ENCODE assay signal across 17 cellular contexts in the genomic region with DNA sequence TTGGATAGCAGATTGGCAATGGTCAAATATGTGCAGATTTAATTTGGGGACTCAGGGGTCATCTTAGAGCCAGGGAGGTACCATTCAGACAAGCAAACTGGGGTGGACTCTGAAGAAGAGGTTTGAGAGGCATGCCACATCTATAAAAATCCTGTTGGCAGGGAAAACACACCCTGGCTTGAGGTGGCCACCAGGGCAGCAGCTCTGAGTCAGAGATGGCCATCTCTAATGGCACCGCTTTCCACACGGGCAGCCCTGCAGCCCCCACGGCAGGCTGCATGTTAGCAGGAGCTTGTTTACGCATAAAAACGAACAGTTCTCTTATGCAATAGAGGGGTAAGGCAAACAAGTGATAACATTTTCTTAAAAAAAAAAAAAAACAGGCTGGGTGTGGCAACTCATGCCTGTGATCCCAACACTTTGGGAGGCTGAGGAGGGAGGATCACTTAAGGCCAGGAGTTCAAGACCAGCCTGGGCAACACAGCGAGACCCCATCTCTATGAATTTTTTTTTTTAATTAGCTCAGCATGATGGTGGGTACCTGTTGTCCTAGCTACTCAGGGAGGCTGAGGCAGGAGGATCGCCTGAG. TPM values are rescaled to one million over a fixed set of nuclear protein-coding genes. Genes with fewer than 3 reads are reported as not detected.
DNase-seq lines count a peak whose midpoint lies in the region; ATAC-seq, FAIRE-seq and TF ChIP-seq lines count a peak whose summit lies in the region.
"Had no signal": no experiment of that assay in that cellular context is flagged by ENCODE, and none has a peak within 500 bp of the region (broad histone marks: within the 10 kb centered on the region; RNA-seq: fewer than 3 reads in every experiment).

No MANE protein-coding gene starts in this region.

- H3K4me3 ChIP-seq in BJ (ENCODE audit: low read depth, low read length) (no peak overlapping the region), LNCaP clone FGC (ENCODE audit: low read depth, low read length) (no peak overlapping the region), adipocyte (ENCODE audit: low read length) (no peak overlapping the region), right lobe of liver (no peak overlapping the region)
- H3K4me3 ChIP-seq: tibial artery had no signal

- peak overlapping the region in 2 of 3 donors; percentile 7 to 71 for H3K27ac ChIP-seq in right lobe of liver
- H3K27ac ChIP-seq: tibial artery had no signal

- no peaks in the 10 kb centered on the region for H3K27me3 ChIP-seq in BJ (ENCODE audit: control insufficient read depth, insufficient read depth, low read length)
- H3K27me3 ChIP-seq in adipocyte (replicated peaks; ENCODE audit: control insufficient read depth, insufficient read depth, low read length) = no peaks in the 10 kb centered on the region
- no peaks in the 10 kb centered on the region for H3K27me3 ChIP-seq in right lobe of liver
- H3K27me3 ChIP-seq: tibial artery had no signal

- H3K36me3 ChIP-seq in BJ (ENCODE audit: control insufficient read depth, insufficient read depth, low read length) (no peaks in the 10 kb centered on the region), adipocyte (ENCODE audit: control insufficient read depth, insufficient read depth, low read length, severe bottlenecking) (no peaks in the 10 kb centered on the region), right lobe of liver (no peaks in the 10 kb centered on the region)
- H3K36me3 ChIP-seq: tibial artery had no signal

- CTCF ChIA-PET in BJ (lab: Yijun Ruan, JAX) = interaction anchor here (0.6 to 1.3 kb wide), 2 partner anchors 19 to 219 kb away, joined by 3 to 5 read pairs; no protein-coding TSS in a partner anchor

- TF ChIP-seq CTCF in BJ (IDR thresholded peaks at IDR 0.05; ENCODE audit: insufficient read depth, low read depth, low read length) = 0 out of 2 replicates have a peak, but pooled peaks have one; percentile 16
- TF ChIP-seq CTCF in LNCaP clone FGC (IDR thresholded peaks at IDR 0.05; ENCODE audit: control insufficient read depth, extremely low read depth, insufficient read depth) = 0 out of 2 replicates have a peak, but pooled peaks have one; percentile 15
- TF ChIP-seq CTCF in right lobe of liver (IDR thresholded peaks at IDR 0.05) = peak in 3 of 4 donors; percentile 17 to 24 (median 22)

- ATAC-seq in right lobe of liver (peak; percentile 72 to 90 (median 82)), HG02981 (IDR thresholded peaks at IDR 0.05; ENCODE audit: unreplicated experiment) (no peak), GM21737 (IDR thresholded peaks at IDR 0.05; ENCODE audit: unreplicated experiment) (no peak), HG02588 (IDR thresholded peaks at IDR 0.05; ENCODE audit: unreplicated experiment) (no peak)
- ATAC-seq: activated CD8-positive, alpha-beta T cell treated with anti-CD3 and anti-CD28 coated beads for 36 hours had no signal

- DNase-seq in BJ (ENCODE audit: low read depth) = no peak
- no peak for DNase-seq in LNCaP clone FGC (ENCODE audit: low read depth)
- peak; percentile 18 for DNase-seq in adipocyte (ENCODE audit: low read depth)
- DNase-seq in right lobe of liver = peak in 2 of 3 donors; percentile 69 to 70
- no peak for DNase-seq in GM12891 (ENCODE audit: insufficient read length, low spot score)
- DNase-seq: activated CD8-positive, alpha-beta T cell treated with anti-CD3 and anti-CD28 coated beads for 36 hours; DMS79 treated with DMSO at 0.1 percent for 48 hours; foreskin melanocyte; midbrain; NCI-H748 treated with DMSO at 0.1 percent for 48 hours; SIG-M5; stimulated activated CD8-positive, alpha-beta memory T cell treated with anti-CD3 and anti-CD28 coated beads, Interleukin-4, amount 100 ng/mL, for 48 hours; tibial artery had no signal

- TF ChIP-seq POLR2A in right lobe of liver (IDR thresholded peaks at IDR 0.05) (no peak), GM12891 (IDR thresholded peaks at IDR 0.05; ENCODE audit: low read depth, low read length) (no peak)

- no peak overlapping the region for H3K9ac ChIP-seq in adipocyte (ENCODE audit: low read length)

- H3K4me1 ChIP-seq in adipocyte (ENCODE audit: control insufficient read depth, insufficient read depth, low read length) (peaks cover 59% of the 10 kb centered on the region), right lobe of liver (peaks cover 0 to 35% (median 15%) of the 10 kb centered on the region in 4 donors)

- intact Hi-C loops in right lobe of liver (cut with DNase I) = no loop called here

- POLR2A ChIA-PET in BJ (lab: Charles Lee) = no interaction called here

- FAIRE-seq in GM12891 (lab: Jason Lieb, UNC) = no peak
- FAIRE-seq: TTC549 had no signal

- 37% methylated on average over 7 of the region's 7 CpGs for WGBS in right lobe of liver (ENCODE audit: insufficient coverage, low coverage, low lambda C conversion rate, missing lambda C conversion rate)

- H3K9me3 ChIP-seq in adipocyte (ENCODE audit: control insufficient read depth, low read length) (no peaks in the 10 kb centered on the region), right lobe of liver (no peaks in the 10 kb centered on the region)
- H3K9me3 ChIP-seq: tibial artery had no signal

TF ChIP-seq in GM12891, 5 proteins besides CTCF, POLR2A, EP300 and RAD21:
- TF ChIP-seq POU2F2 (IDR thresholded peaks at IDR 0.05; ENCODE audit: low read depth, low read length) = no peak
- no peak for TF ChIP-seq PAX5 (IDR thresholded peaks at IDR 0.05; ENCODE audit: insufficient read depth, low read length, severe bottlenecking)
- TF ChIP-seq SPI1 (IDR thresholded peaks at IDR 0.05; ENCODE audit: low read depth, low read length) = no peak
- TF ChIP-seq TAF1 (IDR thresholded peaks at IDR 0.05; ENCODE audit: low read depth, low read length) = no peak
- TF ChIP-seq POLR2AphosphoS5 (IDR thresholded peaks at IDR 0.05; ENCODE audit: low read depth, low read length) = no peak

RNA-seq across cellular contexts. Expression of a gene that starts 14.9 kb away (rescaled TPM):
- polyA plus RNA-seq in BJ (2011; rRNA removed) = 13.4 and 21.9 TPM in 2 replicates
- 18.9 and 32.9 TPM in 2 replicates for polyA minus RNA-seq in BJ (2011; rRNA and poly(A)+ RNA removed)
- total RNA-seq in right lobe of liver = 1 to 10 TPM; 5.6 to 8.8 (median 7.6) TPM
- polyA plus RNA-seq in GM12891 (2012; ENCODE audit: low read depth, missing spikeins) = 1.7 TPM

Comparison
In these comparisons a context has a peak if more than half of its experiments do, and no peak if none do; other contexts are left out.
1. DNase-seq: peak in adipocyte (single experiment) and right lobe of liver (2 of 3); none in BJ (single experiment), LNCaP clone FGC (single experiment) and GM12891 (single experiment).
2. ATAC-seq: peak in right lobe of liver (4 of 4); none in HG02981 (single experiment), GM21737 (single experiment) and HG02588 (single experiment).
3. Peak in every context shown above with its lines, with median percentiles within 50 percentile points of each other: CTCF ChIP-seq.